Comparison of ENCODE assay signal across 19 cellular contexts in the genomic region with DNA sequence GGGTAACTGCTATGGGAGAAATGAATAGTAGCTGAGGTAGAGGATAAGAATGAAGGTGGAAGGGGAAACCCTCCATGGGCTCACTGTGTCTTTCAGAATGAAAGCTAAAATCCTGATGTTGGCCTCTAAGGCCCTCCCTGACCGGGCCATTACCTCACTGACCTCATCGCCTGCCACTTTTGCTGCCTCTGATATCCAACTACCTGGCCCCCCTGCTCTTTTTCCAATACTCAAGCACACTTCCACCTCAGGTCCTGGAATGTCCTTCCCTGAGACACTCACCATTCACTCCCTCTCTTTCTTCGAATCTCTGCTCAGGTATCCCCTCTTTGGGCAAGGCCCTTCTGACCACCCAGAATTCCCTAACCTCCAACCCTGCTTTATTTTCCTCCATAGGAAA. TPM values are rescaled to one million over a fixed set of nuclear protein-coding genes. Genes with fewer than 3 reads are reported as not detected.
DNase-seq lines count a peak whose midpoint lies in the region; ATAC-seq and TF ChIP-seq lines count a peak whose summit lies in the region.
"Had no signal": no experiment of that assay in that cellular context is flagged by ENCODE, and none has a peak within 500 bp of the region (broad histone marks: within the 10 kb centered on the region; RNA-seq: fewer than 3 reads in every experiment).

No MANE protein-coding gene starts in this region.

- peak overlapping the region; percentile 89 for H3K4me2 ChIP-seq in DND-41 (ENCODE audit: insufficient read depth, low read length)
- H3K4me2 ChIP-seq: SK-N-SH had no signal

- intact Hi-C loops in activated T-helper 2 cell treated with anti-CD3 and anti-CD28 coated beads, Interferon-gamma antibody, Interleukin-2, Interleukin-4, amounts not matched to agents 10 μg/mL and 5 μg/mL and 100 μg/mL, durations not matched to agents 14 hours and 24 hours and 36 hours (cut with micrococcal nuclease) = loop anchor here (5.0 kb wide), 1 partner anchor 34 kb away; no protein-coding TSS in a partner anchor

- no peak overlapping the region for H3K4me3 ChIP-seq in DND-41 (ENCODE audit: low read depth in 1 of 2, low read length in 2 of 2)
- H3K4me3 ChIP-seq: coronary artery, MG63, right lobe of liver, tibial artery had no signal

- DNase-seq in T-helper 1 cell (no peak), DND-41 (no peak), NCI-H2196 (lab: John Stamatoyannopoulos, UW; ENCODE audit: unreplicated experiment) (no peak), NCI-H82 (lab: John Stamatoyannopoulos, UW) (no peak)
- DNase-seq in activated T-helper 2 cell treated with anti-CD3 and anti-CD28 coated beads, Interferon-gamma antibody, Interleukin-2, Interleukin-4, amounts not matched to agents 10 μg/mL and 5 μg/mL and 100 μg/mL, durations not matched to agents 14 hours and 24 hours and 36 hours (ENCODE audit: low spot score) = no peak
- no peak for DNase-seq in natural killer cell treated with Interleukin-12 subunit alpha and Interleukin-12 subunit beta and Interleukin-15 and Interleukin-18, amount 100 ng/mL, for 72 hours (ENCODE audit: low spot score)
- DNase-seq in effector CD4-positive, alpha-beta T cell = no peak
- DNase-seq: 8988T, MG63, NCI-H2029, NCI-H526, right lobe of liver, SK-N-SH, tibial artery had no signal

- no peaks in the 10 kb centered on the region for H3K79me2 ChIP-seq in DND-41 (ENCODE audit: insufficient read depth, low read length)

- no peak overlapping the region for H2AFZ ChIP-seq in DND-41 (ENCODE audit: low read depth, low read length)

- no peak overlapping the region for H3K9ac ChIP-seq in DND-41 (ENCODE audit: low read depth, low read length)
- H3K9ac ChIP-seq: SK-N-SH had no signal

- ATAC-seq in DND-41 (ENCODE audit: insufficient read depth, low read depth) = no peak
- no peak for ATAC-seq in natural killer cell treated with Interleukin-12 subunit alpha and Interleukin-12 subunit beta and Interleukin-15 and Interleukin-18, amount 100 ng/mL, for 72 hours
- ATAC-seq: WTC11 had no signal

- H3K4me1 Mint-ChIP-seq in T-helper 1 cell treated with Interleukin-12 subunit alpha and Interleukin-12 subunit beta and Interleukin-4 antibody, amounts not matched to agents 30 μg/mL and 1 μg/mL, for 36 hours (ENCODE audit: low read depth) = peaks cover 63% of the 10 kb centered on the region
- peaks cover 60% of the 10 kb centered on the region for H3K4me1 Mint-ChIP-seq in activated T-helper 2 cell treated with anti-CD3 and anti-CD28 coated beads, Interferon-gamma antibody, Interleukin-2, Interleukin-4, amounts not matched to agents 10 μg/mL and 5 μg/mL and 100 μg/mL, durations not matched to agents 14 hours and 24 hours and 36 hours (ENCODE audit: low read depth)
- H3K4me1 Mint-ChIP-seq in natural killer cell treated with Interleukin-12 subunit alpha and Interleukin-12 subunit beta and Interleukin-15 and Interleukin-18, amount 100 ng/mL, for 72 hours (ENCODE audit: low read depth in 2 of 2) = peaks cover 55 to 77% of the 10 kb centered on the region in 2 donors

- no peak for TF ChIP-seq CTCF in DND-41 (IDR thresholded peaks at IDR 0.05; ENCODE audit: borderline replicate concordance, extremely low read depth, low read length, poor library complexity, severe bottlenecking)

- no peaks in the 10 kb centered on the region for H3K9me3 ChIP-seq in DND-41 (ENCODE audit: insufficient read depth, low read length, severe bottlenecking)
- H3K9me3 ChIP-seq: MG63, right lobe of liver, SK-N-SH, tibial artery had no signal

- no peaks in the 10 kb centered on the region for H4K20me1 ChIP-seq in DND-41 (ENCODE audit: insufficient read depth, low read length)

- peak overlapping the region; percentile 96 for H3K27ac Mint-ChIP-seq in T-helper 1 cell treated with Interleukin-12 subunit alpha and Interleukin-12 subunit beta and Interleukin-4 antibody, amounts not matched to agents 30 μg/mL and 1 μg/mL, for 36 hours
- H3K27ac Mint-ChIP-seq in activated T-helper 2 cell treated with anti-CD3 and anti-CD28 coated beads, Interferon-gamma antibody, Interleukin-2, Interleukin-4, amounts not matched to agents 10 μg/mL and 5 μg/mL and 100 μg/mL, durations not matched to agents 14 hours and 24 hours and 36 hours = peak overlapping the region; percentile 99
- peak overlapping the region; percentile 99 to 100 for H3K27ac Mint-ChIP-seq in natural killer cell treated with Interleukin-12 subunit alpha and Interleukin-12 subunit beta and Interleukin-15 and Interleukin-18, amount 100 ng/mL, for 72 hours
- H3K27ac Mint-ChIP-seq: WTC11 had no signal

- H3K9me3 Mint-ChIP-seq in T-helper 1 cell treated with Interleukin-12 subunit alpha and Interleukin-12 subunit beta and Interleukin-4 antibody, amounts not matched to agents 30 μg/mL and 1 μg/mL, for 36 hours = no peaks in the 10 kb centered on the region
- H3K9me3 Mint-ChIP-seq in activated T-helper 2 cell treated with anti-CD3 and anti-CD28 coated beads, Interferon-gamma antibody, Interleukin-2, Interleukin-4, amounts not matched to agents 10 μg/mL and 5 μg/mL and 100 μg/mL, durations not matched to agents 14 hours and 24 hours and 36 hours = no peaks in the 10 kb centered on the region
- peaks cover 4% of the 10 kb centered on the region for H3K9me3 Mint-ChIP-seq in natural killer cell treated with Interleukin-12 subunit alpha and Interleukin-12 subunit beta and Interleukin-15 and Interleukin-18, amount 100 ng/mL, for 72 hours
- H3K9me3 Mint-ChIP-seq: WTC11 had no signal

- peaks cover 34% of the 10 kb centered on the region for H3K36me3 Mint-ChIP-seq in T-helper 1 cell treated with Interleukin-12 subunit alpha and Interleukin-12 subunit beta and Interleukin-4 antibody, amounts not matched to agents 30 μg/mL and 1 μg/mL, for 36 hours (ENCODE audit: low read depth)
- H3K36me3 Mint-ChIP-seq in activated T-helper 2 cell treated with anti-CD3 and anti-CD28 coated beads, Interferon-gamma antibody, Interleukin-2, Interleukin-4, amounts not matched to agents 10 μg/mL and 5 μg/mL and 100 μg/mL, durations not matched to agents 14 hours and 24 hours and 36 hours (ENCODE audit: low read depth) = peaks cover 38% of the 10 kb centered on the region
- peaks cover 28% of the 10 kb centered on the region for H3K36me3 Mint-ChIP-seq in natural killer cell treated with Interleukin-12 subunit alpha and Interleukin-12 subunit beta and Interleukin-15 and Interleukin-18, amount 100 ng/mL, for 72 hours
- H3K36me3 Mint-ChIP-seq: WTC11 had no signal

- H3K36me3 ChIP-seq in DND-41 (ENCODE audit: insufficient read depth, low read length) = no peaks in the 10 kb centered on the region
- H3K36me3 ChIP-seq: MG63, right lobe of liver, tibial artery had no signal

- H3K4me3 Mint-ChIP-seq in T-helper 1 cell treated with Interleukin-12 subunit alpha and Interleukin-12 subunit beta and Interleukin-4 antibody, amounts not matched to agents 30 μg/mL and 1 μg/mL, for 36 hours = peak overlapping the region; percentile 23
- H3K4me3 Mint-ChIP-seq in activated T-helper 2 cell treated with anti-CD3 and anti-CD28 coated beads, Interferon-gamma antibody, Interleukin-2, Interleukin-4, amounts not matched to agents 10 μg/mL and 5 μg/mL and 100 μg/mL, durations not matched to agents 14 hours and 24 hours and 36 hours (ENCODE audit: low read depth) = peak overlapping the region; percentile 18
- H3K4me3 Mint-ChIP-seq in natural killer cell treated with Interleukin-12 subunit alpha and Interleukin-12 subunit beta and Interleukin-15 and Interleukin-18, amount 100 ng/mL, for 72 hours = peak overlapping the region; percentile 100
- H3K4me3 Mint-ChIP-seq: WTC11 had no signal

- no peaks in the 10 kb centered on the region for H3K27me3 Mint-ChIP-seq in T-helper 1 cell treated with Interleukin-12 subunit alpha and Interleukin-12 subunit beta and Interleukin-4 antibody, amounts not matched to agents 30 μg/mL and 1 μg/mL, for 36 hours (ENCODE audit: low read depth)
- no peaks in the 10 kb centered on the region for H3K27me3 Mint-ChIP-seq in activated T-helper 2 cell treated with anti-CD3 and anti-CD28 coated beads, Interferon-gamma antibody, Interleukin-2, Interleukin-4, amounts not matched to agents 10 μg/mL and 5 μg/mL and 100 μg/mL, durations not matched to agents 14 hours and 24 hours and 36 hours (ENCODE audit: low read depth)
- no peaks in the 10 kb centered on the region for H3K27me3 Mint-ChIP-seq in natural killer cell treated with Interleukin-12 subunit alpha and Interleukin-12 subunit beta and Interleukin-15 and Interleukin-18, amount 100 ng/mL, for 72 hours

- H3K27me3 ChIP-seq in DND-41 (ENCODE audit: insufficient read depth, low read length, poor library complexity) = no peaks in the 10 kb centered on the region
- H3K27me3 ChIP-seq: MG63, right lobe of liver had no signal

- peaks cover 33% of the 10 kb centered on the region for H3K4me1 ChIP-seq in DND-41 (ENCODE audit: insufficient read depth, low read length)
- H3K4me1 ChIP-seq: right lobe of liver had no signal

- H3K27ac ChIP-seq in DND-41 (ENCODE audit: low read length) = no peak overlapping the region
- H3K27ac ChIP-seq: coronary artery, right lobe of liver, tibial artery had no signal

RNA-seq across cellular contexts. Expression of a gene that starts 1.4 kb away (rescaled TPM):
- total RNA-seq in activated T-helper 2 cell treated with anti-CD3 and anti-CD28 coated beads, Interferon-gamma antibody, Interleukin-2, Interleukin-4, amounts not matched to agents 10 μg/mL and 5 μg/mL and 100 μg/mL, durations not matched to agents 14 hours and 24 hours and 36 hours = 152 and 154 TPM in 2 replicates
- total RNA-seq in natural killer cell treated with Interleukin-12 subunit alpha and Interleukin-12 subunit beta and Interleukin-15 and Interleukin-18, amount 100 ng/mL, for 72 hours = 100 to 1,000 TPM; 219 to 220 TPM
- total RNA-seq: astrocyte, H1, WTC11 had no signal

RNA-seq across cellular contexts. Expression of a gene that starts 57.6 kb away (rescaled TPM):
- 3.2 and 5.9 TPM in 2 replicates for total RNA-seq in activated T-helper 2 cell treated with anti-CD3 and anti-CD28 coated beads, Interferon-gamma antibody, Interleukin-2, Interleukin-4, amounts not matched to agents 10 μg/mL and 5 μg/mL and 100 μg/mL, durations not matched to agents 14 hours and 24 hours and 36 hours
- total RNA-seq in natural killer cell treated with Interleukin-12 subunit alpha and Interleukin-12 subunit beta and Interleukin-15 and Interleukin-18, amount 100 ng/mL, for 72 hours = 10 to 100 TPM in 1 of 2 donors, 1 to 10 TPM in 1; 5.3 to 21.2 TPM

Comparison
In these comparisons a context has a peak if more than half of its experiments do, and no peak if none do; other contexts are left out.
1. H3K4me3 Mint-ChIP-seq: peak in every context shown above with its lines; median percentile 100 in natural killer cell treated with Interleukin-12 subunit alpha and Interleukin-12 subunit beta and Interleukin-15 and Interleukin-18, amount 100 ng/mL, for 72 hours; 23 in T-helper 1 cell treated with Interleukin-12 subunit alpha and Interleukin-12 subunit beta and Interleukin-4 antibody, amounts not matched to agents 30 μg/mL and 1 μg/mL, for 36 hours; 18 in activated T-helper 2 cell treated with anti-CD3 and anti-CD28 coated beads, Interferon-gamma antibody, Interleukin-2, Interleukin-4, amounts not matched to agents 10 μg/mL and 5 μg/mL and 100 μg/mL, durations not matched to agents 14 hours and 24 hours and 36 hours.